1 cellular context compared by ENCODE assay signal in genomic region chr20:62818592-62819493, GRCh38.
TF ChIP-seq lines count a peak whose summit lies in the region.

No MANE protein-coding gene starts in this region.

TF ChIP-seq in HepG2, 621 proteins besides CTCF, POLR2A, EP300 and RAD21 (continues in another document):
- TF ChIP-seq PCBP2 (optimal IDR thresholded peaks at IDR 0.05; ENCODE audit: low read depth, low read length, poor library complexity, severe bottlenecking): no peak
- 0 out of 2 replicates have a peak, but pooled peaks have one; percentile 88 for TF ChIP-seq ZNF260 (CRISPR knock-in tag; IDR thresholded peaks at IDR 0.05; ENCODE audit: borderline replicate concordance, low read depth)
- no peak for TF ChIP-seq ZNF781 (CRISPR knock-in tag; IDR thresholded peaks at IDR 0.05; ENCODE audit: borderline replicate concordance, not compliant biosample characterization)
- no peak for TF ChIP-seq ELK4 (CRISPR knock-in tag; IDR thresholded peaks at IDR 0.05; ENCODE audit: borderline replicate concordance)
- no peak for TF ChIP-seq ZNF503 (CRISPR knock-in tag; IDR thresholded peaks at IDR 0.05)
- peak; percentile 45 for TF ChIP-seq ZNF274 (CRISPR knock-in tag; IDR thresholded peaks at IDR 0.05)
- TF ChIP-seq ZFP37 (CRISPR knock-in tag; IDR thresholded peaks at IDR 0.05; ENCODE audit: borderline replicate concordance): no peak
- TF ChIP-seq PAX8 (CRISPR knock-in tag; IDR thresholded peaks at IDR 0.05; ENCODE audit: borderline replicate concordance): no peak
- peak; percentile 25; the same call in 1 of the 2 replicates for TF ChIP-seq MIER3 (CRISPR knock-in tag; IDR thresholded peaks at IDR 0.05; ENCODE audit: borderline replicate concordance)
- TF ChIP-seq TRIM22 (IDR thresholded peaks at IDR 0.05): no peak
- TF ChIP-seq HNRNPK (IDR thresholded peaks at IDR 0.05; ENCODE audit: low read depth, low read length, poor library complexity, severe bottlenecking): no peak
- TF ChIP-seq MAF1 (CRISPR knock-in tag; IDR thresholded peaks at IDR 0.05; ENCODE audit: borderline replicate concordance): no peak; the same call in 1 of the 2 replicates
- TF ChIP-seq TFE3 (CRISPR knock-in tag; IDR thresholded peaks at IDR 0.05): 0 out of 2 replicates have a peak, but pooled peaks have one; percentile 26
- no peak for TF ChIP-seq KAT2B (IDR thresholded peaks at IDR 0.05; ENCODE audit: borderline replicate concordance, low read depth, low read length)
- peak; percentile 80; the same call in 1 of the 2 replicates for TF ChIP-seq ZNF253 (CRISPR knock-in tag; IDR thresholded peaks at IDR 0.05; ENCODE audit: borderline replicate concordance)
- TF ChIP-seq YEATS4 (CRISPR knock-in tag; IDR thresholded peaks at IDR 0.05; ENCODE audit: borderline replicate concordance): no peak; the same call in 1 of the 2 replicates
- TF ChIP-seq TBX3 (IDR thresholded peaks at IDR 0.05; ENCODE audit: borderline replicate concordance): no peak
- peak; percentile 43; the same call in 1 of the 2 replicates for TF ChIP-seq HDAC2 (CRISPR knock-in tag; IDR thresholded peaks at IDR 0.05)
- TF ChIP-seq CBFB (CRISPR knock-in tag; IDR thresholded peaks at IDR 0.05): peak; percentile 32
- TF ChIP-seq THAP7 (CRISPR knock-in tag; IDR thresholded peaks at IDR 0.05): no peak
- peak; percentile 67; the same call in 1 of the 2 replicates for TF ChIP-seq TAF1 (CRISPR knock-in tag; IDR thresholded peaks at IDR 0.05)
- TF ChIP-seq ZNF367 (CRISPR knock-in tag; IDR thresholded peaks at IDR 0.05; ENCODE audit: borderline replicate concordance): no peak
- 0 out of 2 replicates have a peak, but pooled peaks have one; percentile 44 for TF ChIP-seq ZNF343 (CRISPR knock-in tag; IDR thresholded peaks at IDR 0.05)
- TF ChIP-seq ZNF234 (CRISPR knock-in tag; conservative IDR thresholded peaks at IDR 0.05): no peak
- TF ChIP-seq TFDP2 (CRISPR knock-in tag; IDR thresholded peaks at IDR 0.05): 0 out of 2 replicates have a peak, but pooled peaks have one; percentile 46
- TF ChIP-seq NR0B2 (CRISPR knock-in tag; IDR thresholded peaks at IDR 0.05): no peak
- peak; percentile 80; the same call in 1 of the 2 replicates for TF ChIP-seq EEA1 (CRISPR knock-in tag; IDR thresholded peaks at IDR 0.05; ENCODE audit: borderline replicate concordance)
- TF ChIP-seq NFYB (CRISPR knock-in tag; IDR thresholded peaks at IDR 0.05): no peak
- peak; percentile 90 for TF ChIP-seq ARID2 (CRISPR knock-in tag; IDR thresholded peaks at IDR 0.05; ENCODE audit: borderline replicate concordance)
- no peak for TF ChIP-seq ZNF441 (CRISPR knock-in tag; IDR thresholded peaks at IDR 0.05; ENCODE audit: borderline replicate concordance)
- TF ChIP-seq IRF9 (CRISPR knock-in tag; IDR thresholded peaks at IDR 0.05; ENCODE audit: borderline replicate concordance): no peak
- no peak for TF ChIP-seq ZNF879 (CRISPR knock-in tag; IDR thresholded peaks at IDR 0.05)
- no peak for TF ChIP-seq WIZ (CRISPR knock-in tag; IDR thresholded peaks at IDR 0.05)
- TF ChIP-seq MEF2D (CRISPR knock-in tag; IDR thresholded peaks at IDR 0.05): peak; percentile 69; the same call in 1 of the 2 replicates
- TF ChIP-seq ZNF777 (CRISPR knock-in tag; IDR thresholded peaks at IDR 0.05): peak; percentile 62; the same call in 1 of the 2 replicates
- no peak for TF ChIP-seq JUN (CRISPR knock-in tag; IDR thresholded peaks at IDR 0.05)
- no peak for TF ChIP-seq CREB1 (IDR thresholded peaks at IDR 0.05)
- no peak for TF ChIP-seq CREB1 (CRISPR knock-in tag; IDR thresholded peaks at IDR 0.05)
- no peak for TF ChIP-seq ZNF143 (CRISPR knock-in tag; IDR thresholded peaks at IDR 0.05)
- TF ChIP-seq ZNF556 (CRISPR knock-in tag; IDR thresholded peaks at IDR 0.05; ENCODE audit: borderline replicate concordance): no peak
- peak; percentile 3; the same call in 1 of the 2 replicates for TF ChIP-seq ZNF7 (CRISPR knock-in tag; IDR thresholded peaks at IDR 0.05)
- no peak for TF ChIP-seq SYNCRIP (IDR thresholded peaks at IDR 0.05; ENCODE audit: insufficient read depth, low read depth, low read length)
- peak; percentile 73; the same call in 1 of the 2 replicates for TF ChIP-seq TFAP4 (IDR thresholded peaks at IDR 0.05; ENCODE audit: borderline replicate concordance, low read depth)
- peak; percentile 75; the same call in 1 of the 2 replicates for TF ChIP-seq AHR (CRISPR knock-in tag; IDR thresholded peaks at IDR 0.05)
- TF ChIP-seq ZNF746 (CRISPR knock-in tag; IDR thresholded peaks at IDR 0.05): peak; percentile 46; the same call in 1 of the 2 replicates
- no peak for TF ChIP-seq ZNF3 (CRISPR knock-in tag; IDR thresholded peaks at IDR 0.05)
- no peak for TF ChIP-seq MAFG (CRISPR knock-in tag; IDR thresholded peaks at IDR 0.05)
- peak; percentile 94 for TF ChIP-seq CHD4 (IDR thresholded peaks at IDR 0.05; ENCODE audit: borderline replicate concordance, low read length)
- no peak for TF ChIP-seq NR2F2 (IDR thresholded peaks at IDR 0.05; ENCODE audit: borderline replicate concordance, low read depth)
- TF ChIP-seq ZNF18 (CRISPR knock-in tag; IDR thresholded peaks at IDR 0.05; ENCODE audit: insufficient replicate concordance): no peak
- TF ChIP-seq ZNF430 (CRISPR knock-in tag; IDR thresholded peaks at IDR 0.05): peak; percentile 65; the same call in 1 of the 2 replicates
- TF ChIP-seq ZNF790 (CRISPR knock-in tag; IDR thresholded peaks at IDR 0.05; ENCODE audit: borderline replicate concordance): no peak
- 0 out of 2 replicates have a peak, but pooled peaks have one; percentile 9 for TF ChIP-seq SMYD3 (CRISPR knock-in tag; IDR thresholded peaks at IDR 0.05)
- TF ChIP-seq MED8 (CRISPR knock-in tag; IDR thresholded peaks at IDR 0.05; ENCODE audit: insufficient replicate concordance): no peak
- no peak; the same call in 1 of the 2 replicates for TF ChIP-seq ARNTL (CRISPR knock-in tag; IDR thresholded peaks at IDR 0.05)
- no peak for TF ChIP-seq ZBTB43 (CRISPR knock-in tag; conservative IDR thresholded peaks at IDR 0.05)
- no peak for TF ChIP-seq GLMP (CRISPR knock-in tag; IDR thresholded peaks at IDR 0.05; ENCODE audit: borderline replicate concordance)
